Comparison of ENCODE assay signal across 24 cellular contexts in genomic region chr1:115755436-115756370, GRCh38. TPM values are rescaled to one million over a fixed set of nuclear protein-coding genes. Genes with fewer than 3 reads are reported as not detected.
"Had no signal": no experiment of that assay in that cellular context is flagged by ENCODE, and none has a peak within 500 bp of the region (broad histone marks: within the 10 kb centered on the region; RNA-seq: fewer than 3 reads in every experiment).

No MANE protein-coding gene starts in this region.

- H3K79me2 ChIP-seq: hepatocyte had no signal

- H3K9me3 ChIP-seq: breast epithelium, colonic mucosa, mucosa of descending colon, right lobe of liver, SK-N-SH, testis, uterus had no signal

- H3K9me3 Mint-ChIP-seq: activated CD4-positive, alpha-beta memory T cell treated with anti-CD3 and anti-CD28 coated beads, Interleukin-2, amount 10 ng/mL, durations not matched to agents 7 days and 5 days; natural killer cell; stimulated activated naive CD8-positive, alpha-beta T cell treated with anti-CD3 and anti-CD28 coated beads, Interleukin-15, Interleukin-2, amounts not matched to agents 100 ng/mL and 50 ng/mL, for 24 hours had no signal

- DNase-seq: activated CD4-positive, alpha-beta memory T cell treated with anti-CD3 and anti-CD28 coated beads, Interleukin-2, amount 10 ng/mL, durations not matched to agents 7 days and 5 days; activated CD4-positive, alpha-beta T cell treated with anti-CD3 and anti-CD28 coated beads for 36 hours; activated gamma-delta T cell treated with Interleukin-2 at 50 U/mL for 16 hours; activated naive CD8-positive, alpha-beta T cell treated with anti-CD3 and anti-CD28 coated beads, Interleukin-2, amount 10 ng/mL, durations not matched to agents 7 days and 5 days; activated T-cell treated with anti-CD3 and anti-CD28 coated beads, Interleukin-2, amount 50 U/mL, for 72 hours; aorta; colonic mucosa; effector CD4-positive, alpha-beta T cell; foreskin melanocyte; mucosa of descending colon; natural killer cell; right lobe of liver; SK-N-SH; T-helper 1 cell; testis; uterus; WERI-Rb-1 had no signal

- H3K9ac ChIP-seq: SK-N-SH had no signal

- H3K4me1 Mint-ChIP-seq: activated CD4-positive, alpha-beta memory T cell treated with anti-CD3 and anti-CD28 coated beads, Interleukin-2, amount 10 ng/mL, durations not matched to agents 7 days and 5 days; activated CD4-positive, alpha-beta T cell treated with anti-CD3 and anti-CD28 coated beads for 36 hours; activated naive CD8-positive, alpha-beta T cell treated with anti-CD3 and anti-CD28 coated beads, Interleukin-2, amount 10 ng/mL, durations not matched to agents 7 days and 5 days; natural killer cell had no signal

- H3K27me3 ChIP-seq: breast epithelium, colonic mucosa, hepatocyte, right lobe of liver, testis, uterus had no signal

- H3K36me3 Mint-ChIP-seq: activated naive CD8-positive, alpha-beta T cell treated with anti-CD3 and anti-CD28 coated beads, Interleukin-2, amount 10 ng/mL, durations not matched to agents 7 days and 5 days; natural killer cell had no signal

- H3K4me3 ChIP-seq: breast epithelium, colonic mucosa, hepatocyte, lung, mucosa of descending colon, right lobe of liver, testis, uterus had no signal

- H3K4me2 ChIP-seq: hepatocyte, SK-N-SH had no signal

- H3K27ac Mint-ChIP-seq: activated CD4-positive, alpha-beta memory T cell treated with anti-CD3 and anti-CD28 coated beads, Interleukin-2, amount 10 ng/mL, durations not matched to agents 7 days and 5 days; activated CD4-positive, alpha-beta T cell treated with anti-CD3 and anti-CD28 coated beads for 36 hours; activated naive CD8-positive, alpha-beta T cell treated with anti-CD3 and anti-CD28 coated beads, Interleukin-2, amount 10 ng/mL, durations not matched to agents 7 days and 5 days; activated T-cell treated with anti-CD3 and anti-CD28 coated beads, Interleukin-2, amount 50 U/mL, for 72 hours; natural killer cell; stimulated activated naive CD8-positive, alpha-beta T cell treated with anti-CD3 and anti-CD28 coated beads, Interleukin-15, Interleukin-2, amounts not matched to agents 100 ng/mL and 50 ng/mL, for 24 hours had no signal

- H3K4me3 Mint-ChIP-seq: activated CD4-positive, alpha-beta memory T cell treated with anti-CD3 and anti-CD28 coated beads, Interleukin-2, amount 10 ng/mL, durations not matched to agents 7 days and 5 days; activated CD4-positive, alpha-beta T cell treated with anti-CD3 and anti-CD28 coated beads for 36 hours; activated naive CD8-positive, alpha-beta T cell treated with anti-CD3 and anti-CD28 coated beads, Interleukin-2, amount 10 ng/mL, durations not matched to agents 7 days and 5 days; activated T-cell treated with anti-CD3 and anti-CD28 coated beads, Interleukin-2, amount 50 U/mL, for 72 hours; natural killer cell; stimulated activated naive CD8-positive, alpha-beta T cell treated with anti-CD3 and anti-CD28 coated beads, Interleukin-15, Interleukin-2, amounts not matched to agents 100 ng/mL and 50 ng/mL, for 24 hours had no signal

- H3K4me1 ChIP-seq: breast epithelium, colonic mucosa, right lobe of liver, testis, uterus had no signal

- H3K9me2 ChIP-seq: SK-N-SH had no signal

- H3K27ac ChIP-seq: breast epithelium, colonic mucosa, hepatocyte, right lobe of liver, testis, uterus, WERI-Rb-1 had no signal

- H2AFZ ChIP-seq: hepatocyte had no signal

- ATAC-seq: activated CD4-positive, alpha-beta T cell treated with anti-CD3 and anti-CD28 coated beads for 36 hours; activated T-cell treated with anti-CD3 and anti-CD28 coated beads, Interleukin-2, amount 50 U/mL, for 72 hours; mucosa of descending colon; natural killer cell; right lobe of liver had no signal

- H3K36me3 ChIP-seq: breast epithelium, colonic mucosa, right lobe of liver, uterus, WERI-Rb-1 had no signal

RNA-seq across cellular contexts. Expression of gene CASQ2, which starts 12.8 kb away (rescaled TPM):
- total RNA-seq: activated CD4-positive, alpha-beta memory T cell treated with anti-CD3 and anti-CD28 coated beads, Interleukin-2, amount 10 ng/mL, durations not matched to agents 7 days and 5 days; activated CD4-positive, alpha-beta T cell treated with anti-CD3 and anti-CD28 coated beads for 36 hours; activated naive CD8-positive, alpha-beta T cell treated with anti-CD3 and anti-CD28 coated beads, Interleukin-2, amount 10 ng/mL, durations not matched to agents 7 days and 5 days; activated T-cell treated with anti-CD3 and anti-CD28 coated beads, Interleukin-2, amount 50 U/mL, for 72 hours; endothelial cell of umbilical vein; hepatocyte; kidney epithelial cell; natural killer cell; osteoblast had no signal
- polyA plus RNA-seq: endothelial cell of umbilical vein, hepatocyte, SK-N-SH had no signal
